Comparison of ENCODE assay signal across 16 cellular contexts in the genomic region with DNA sequence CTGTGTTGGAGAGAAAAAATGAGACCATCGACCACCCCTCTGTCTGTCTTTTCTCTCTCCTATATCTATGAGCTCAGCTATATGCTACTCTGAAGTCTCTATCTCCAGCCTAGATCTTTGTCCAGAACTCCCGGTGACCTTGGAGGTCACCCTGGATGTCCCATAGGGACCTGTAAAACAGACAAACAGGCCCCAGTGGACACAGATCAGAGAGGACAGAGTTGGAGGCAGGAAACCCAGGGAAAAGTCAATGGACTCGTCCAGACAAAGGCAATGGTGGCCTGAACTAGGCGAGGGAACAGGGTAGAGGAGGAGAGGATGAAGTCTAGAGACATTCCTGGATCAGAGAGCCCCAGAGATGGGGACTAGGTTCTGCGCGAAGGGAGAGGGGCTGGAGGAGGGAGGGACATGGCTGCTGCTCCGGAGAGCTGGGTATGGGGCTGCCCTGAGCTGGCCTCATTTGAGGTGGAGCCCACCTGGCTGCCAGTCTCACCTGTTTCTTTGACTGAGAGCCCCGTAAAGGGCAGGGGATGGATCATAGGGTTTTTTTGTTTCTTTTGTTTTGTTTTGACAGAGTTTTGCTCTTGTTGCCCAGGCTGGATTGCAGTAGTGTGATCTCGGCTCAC. TPM values are rescaled to one million over a fixed set of nuclear protein-coding genes. Genes with fewer than 3 reads are reported as not detected.
DNase-seq lines count a peak whose midpoint lies in the region; ATAC-seq, FAIRE-seq and TF ChIP-seq lines count a peak whose summit lies in the region.
"Had no signal": no experiment of that assay in that cellular context is flagged by ENCODE, and none has a peak within 500 bp of the region (broad histone marks: within the 10 kb centered on the region; RNA-seq: fewer than 3 reads in every experiment).

No MANE protein-coding gene starts in this region.

- no peak overlapping the region for H3K14ac ChIP-seq in IMR-90 (replicated peaks; ENCODE audit: low read depth, low read length)

- no peak overlapping the region for H3K4me2 ChIP-seq in IMR-90 (ENCODE audit: low read depth, low read length)

- H3K4me1 ChIP-seq in CD4-positive, CD25-positive, alpha-beta regulatory T cell (ENCODE audit: control insufficient read depth, insufficient read depth, low read length, poor library complexity, severe bottlenecking): peaks cover 5% of the 10 kb centered on the region
- H3K4me1 ChIP-seq in IMR-90 (ENCODE audit: control insufficient read depth, insufficient read depth, low read length): peaks cover 8% of the 10 kb centered on the region
- H3K4me1 ChIP-seq in naive thymus-derived CD4-positive, alpha-beta T cell (ENCODE audit: control insufficient read depth in 2 of 2, insufficient read depth in 2 of 2, low read length in 2 of 2): peaks cover 15 to 23% of the 10 kb centered on the region in 2 donors

- H3K36me3 Mint-ChIP-seq in CD4-positive, CD25-positive, alpha-beta regulatory T cell: no peaks in the 10 kb centered on the region
- no peaks in the 10 kb centered on the region for H3K36me3 Mint-ChIP-seq in naive thymus-derived CD4-positive, alpha-beta T cell
- no peaks in the 10 kb centered on the region for H3K36me3 Mint-ChIP-seq in stimulated activated memory B cell treated with anti-CD40 and anti-IgM and Interleukin-4, amounts not matched to agents 10 μg/mL and 1 μg/mL and 100 μg/mL, for 72 hours

- intact Hi-C loops in IMR-90 (cut with micrococcal nuclease): no loop called here
- intact Hi-C loops in naive thymus-derived CD4-positive, alpha-beta T cell (cut with micrococcal nuclease): no loop called here

- H3K9me3 ChIP-seq in CD4-positive, CD25-positive, alpha-beta regulatory T cell (ENCODE audit: control insufficient read depth in 2 of 2, low read length in 2 of 2): no peaks in the 10 kb centered on the region
- no peaks in the 10 kb centered on the region for H3K9me3 ChIP-seq in IMR-90 (ENCODE audit: control insufficient read depth, insufficient read depth, low read length)
- H3K9me3 ChIP-seq in naive thymus-derived CD4-positive, alpha-beta T cell (ENCODE audit: control insufficient read depth in 2 of 3, low read length in 3 of 3): no peaks in the 10 kb centered on the region

- dilution Hi-C loops in IMR-90 (cut with HindIII; ENCODE audit: low sequenced_read_pairs, unreplicated experiment): no loop called here

- TF ChIP-seq POLR2A in IMR-90 (IDR thresholded peaks at IDR 0.05; ENCODE audit: low read depth, low read length): no peak

- no peak overlapping the region for H3K56ac ChIP-seq in IMR-90 (ENCODE audit: extremely low read depth, insufficient read depth, low read length)

- FAIRE-seq in GM19239 (lab: Jason Lieb, UNC): no peak
- FAIRE-seq: D721Med had no signal

- no peak overlapping the region for H2BK5ac ChIP-seq in IMR-90 (ENCODE audit: low read depth, low read length, poor library complexity, severe bottlenecking)

- no peak overlapping the region for H3K4me3 Mint-ChIP-seq in CD4-positive, CD25-positive, alpha-beta regulatory T cell
- peak overlapping the region in 2 of 10 donors; percentile 10 to 61 for H3K4me3 Mint-ChIP-seq in naive thymus-derived CD4-positive, alpha-beta T cell
- no peak overlapping the region for H3K4me3 Mint-ChIP-seq in stimulated activated memory B cell treated with anti-CD40 and anti-IgM and Interleukin-4, amounts not matched to agents 10 μg/mL and 1 μg/mL and 100 μg/mL, for 72 hours

- no peak for TF ChIP-seq RAD21 in IMR-90 (IDR thresholded peaks at IDR 0.05; ENCODE audit: low read length)

- 71% methylated on average over 3 of the region's 9 CpGs; no CpG with 5 or more reads in 1 of the 2 experiments for WGBS in IMR-90 (ENCODE audit: extremely low coverage in 2 of 2, insufficient read length in 1 of 2), 2 experiments

- in situ Hi-C loops in IMR-90 (cut with MboI; ENCODE audit: low sequenced_read_pairs): no loop called here

- no peaks in the 10 kb centered on the region for H3K9me3 Mint-ChIP-seq in CD4-positive, CD25-positive, alpha-beta regulatory T cell
- H3K9me3 Mint-ChIP-seq in naive thymus-derived CD4-positive, alpha-beta T cell: peaks cover 0 to 2% (median 0%) of the 10 kb centered on the region in 11 donors
- no peaks in the 10 kb centered on the region for H3K9me3 Mint-ChIP-seq in stimulated activated memory B cell treated with anti-CD40 and anti-IgM and Interleukin-4, amounts not matched to agents 10 μg/mL and 1 μg/mL and 100 μg/mL, for 72 hours

- no peak overlapping the region for H4K8ac ChIP-seq in IMR-90 (ENCODE audit: low read depth in 2 of 2, low read length in 2 of 2)

- no peak overlapping the region for H2BK15ac ChIP-seq in IMR-90 (ENCODE audit: low read depth, low read length)

- H3K4me3 ChIP-seq in CD4-positive, CD25-positive, alpha-beta regulatory T cell (ENCODE audit: low read depth, low read length): no peak overlapping the region
- no peak overlapping the region for H3K4me3 ChIP-seq in IMR-90 (ENCODE audit: insufficient read depth, low read depth, low read length)
- no peak overlapping the region for H3K4me3 ChIP-seq in naive thymus-derived CD4-positive, alpha-beta T cell (ENCODE audit: low read length)

- peaks cover 0 to 10% of the 10 kb centered on the region in 2 experiments; a peak in 1 of 4 replicates for H3K79me1 ChIP-seq in IMR-90 (ENCODE audit: low read depth in 1 of 2, low read length in 2 of 2)

- H4K91ac ChIP-seq in IMR-90 (ENCODE audit: insufficient read depth, low read depth, low read length): no peak overlapping the region

- POLR2A ChIA-PET in IMR-90 (lab: Charles Lee; ENCODE audit: unreplicated experiment): no interaction called here
- POLR2A ChIA-PET in naive thymus-derived CD4-positive, alpha-beta T cell (lab: Charles Lee): interaction anchor here (0.6 to 2.5 kb wide), 5 partner anchors 10 to 303 kb away, joined by 3 to 33 read pairs (median 4); partner anchors contain the start of genes MARCKSL1 and ZBTB8OS

- no peak overlapping the region for H2AK5ac ChIP-seq in IMR-90 (ENCODE audit: low read depth, low read length)

- H3K4me1 Mint-ChIP-seq in CD4-positive, CD25-positive, alpha-beta regulatory T cell: peaks cover 0 to 57% (median 26%) of the 10 kb centered on the region in 4 donors
- peaks cover 44 to 62% (median 52%) of the 10 kb centered on the region in 7 donors for H3K4me1 Mint-ChIP-seq in naive thymus-derived CD4-positive, alpha-beta T cell
- peaks cover 28% of the 10 kb centered on the region for H3K4me1 Mint-ChIP-seq in stimulated activated memory B cell treated with anti-CD40 and anti-IgM and Interleukin-4, amounts not matched to agents 10 μg/mL and 1 μg/mL and 100 μg/mL, for 72 hours

- no peak overlapping the region for H3K27ac ChIP-seq in CD4-positive, CD25-positive, alpha-beta regulatory T cell (ENCODE audit: insufficient read depth, low read length, poor library complexity, severe bottlenecking)
- H3K27ac ChIP-seq in IMR-90 (ENCODE audit: insufficient read depth, low read length): no peak overlapping the region
- H3K27ac ChIP-seq in naive thymus-derived CD4-positive, alpha-beta T cell (ENCODE audit: low read depth, low read length): no peak overlapping the region
- H3K27ac ChIP-seq: HL-60 had no signal

- no peak overlapping the region for H3K9ac ChIP-seq in IMR-90 (ENCODE audit: low read depth, low read length)

- peak overlapping the region; percentile 59; the same call in 1 of the 2 replicates for H3K23ac ChIP-seq in IMR-90 (ENCODE audit: low read depth, low read length)

- BruUV-seq in IMR-90 (replicated peaks; lab: Mats Ljungman, UMichigan): no TSS peak

- ATAC-seq in CD4-positive, CD25-positive, alpha-beta regulatory T cell (ENCODE audit: low read depth in 2 of 2): no peak
- ATAC-seq in IMR-90 (ENCODE audit: low read depth): no peak
- no peak for ATAC-seq in naive thymus-derived CD4-positive, alpha-beta T cell
- ATAC-seq in stimulated activated memory B cell treated with anti-CD40 and anti-IgM and Interleukin-4, amounts not matched to agents 10 μg/mL and 1 μg/mL and 100 μg/mL, for 72 hours: no peak

- no peak overlapping the region for H2BK120ac ChIP-seq in IMR-90 (ENCODE audit: low read depth, low read length)

- no peaks in the 10 kb centered on the region for H3K27me3 Mint-ChIP-seq in CD4-positive, CD25-positive, alpha-beta regulatory T cell
- peaks cover 0 to 13% (median 0%) of the 10 kb centered on the region in 5 donors for H3K27me3 Mint-ChIP-seq in naive thymus-derived CD4-positive, alpha-beta T cell
- H3K27me3 Mint-ChIP-seq in stimulated activated memory B cell treated with anti-CD40 and anti-IgM and Interleukin-4, amounts not matched to agents 10 μg/mL and 1 μg/mL and 100 μg/mL, for 72 hours: no peaks in the 10 kb centered on the region

- no peak for TF ChIP-seq CTCF in IMR-90 (conservative IDR thresholded peaks at IDR 0.05; ENCODE audit: low read depth, low read length)

- no peak overlapping the region for H3K4ac ChIP-seq in IMR-90 (ENCODE audit: low read depth, low read length)

- H4K20me1 ChIP-seq in IMR-90 (ENCODE audit: insufficient read depth, low read length): no peaks in the 10 kb centered on the region

- H2AFZ ChIP-seq in IMR-90 (replicated peaks; ENCODE audit: low read length, poor library complexity): no peak overlapping the region

- no peak overlapping the region for H2BK20ac ChIP-seq in IMR-90 (ENCODE audit: low read depth, low read length)

- no peaks in the 10 kb centered on the region for H3K27me3 ChIP-seq in CD4-positive, CD25-positive, alpha-beta regulatory T cell (ENCODE audit: control insufficient read depth, insufficient read depth, low read length)
- H3K27me3 ChIP-seq in IMR-90 (ENCODE audit: control insufficient read depth, insufficient read depth, low read length): no peaks in the 10 kb centered on the region
- H3K27me3 ChIP-seq in naive thymus-derived CD4-positive, alpha-beta T cell (ENCODE audit: control insufficient read depth in 2 of 2, insufficient read depth in 2 of 2, low read length in 2 of 2): no peaks in the 10 kb centered on the region

- no peak for DNase-seq in CD4-positive, CD25-positive, alpha-beta regulatory T cell
- no peak for DNase-seq in IMR-90
- no peak for DNase-seq in naive thymus-derived CD4-positive, alpha-beta T cell
- DNase-seq in cerebellum (ENCODE audit: low spot score): no peak
- no peak for DNase-seq in GM19239 (ENCODE audit: insufficient read length, low spot score)
- DNase-seq in NCI-H345 (lab: John Stamatoyannopoulos, UW): no peak
- DNase-seq: DMS79, HCEC 1CT, KG1, NCI-H1436 treated with DMSO at 0.1 percent for 48 hours, NCI-H2029 treated with DMSO at 0.1 percent for 48 hours, NCI-H510A treated with DMSO at 0.1 percent for 48 hours, NCI-H82 had no signal

- CTCF ChIA-PET in IMR-90 (lab: Yijun Ruan, JAX): no interaction called here
- CTCF ChIA-PET in naive thymus-derived CD4-positive, alpha-beta T cell (lab: Charles Lee): interaction anchor here (0.6 to 0.8 kb wide), 2 partner anchors 59 to 146 kb away, joined by 3 to 4 read pairs; no protein-coding TSS in a partner anchor

- H3K9me1 ChIP-seq in IMR-90 (ENCODE audit: insufficient read depth, low read length): no peaks in the 10 kb centered on the region; the same call in none of the 2 replicates

- peak overlapping the region; percentile 24 for H2AK9ac ChIP-seq in IMR-90 (replicated peaks; ENCODE audit: low read depth, low read length, poor library complexity)

- no peaks in the 10 kb centered on the region for H3K36me3 ChIP-seq in CD4-positive, CD25-positive, alpha-beta regulatory T cell (ENCODE audit: control insufficient read depth, insufficient read depth, low read length)
- no peaks in the 10 kb centered on the region for H3K36me3 ChIP-seq in IMR-90 (ENCODE audit: control insufficient read depth, insufficient read depth, low read length)
- H3K36me3 ChIP-seq in naive thymus-derived CD4-positive, alpha-beta T cell (ENCODE audit: control insufficient read depth in 2 of 3, insufficient read depth in 3 of 3, low read length in 3 of 3): no peaks in the 10 kb centered on the region

- H3K27ac Mint-ChIP-seq in CD4-positive, CD25-positive, alpha-beta regulatory T cell: peak overlapping the region in 2 of 3 donors; percentile 66 to 77
- H3K27ac Mint-ChIP-seq in naive thymus-derived CD4-positive, alpha-beta T cell: peak overlapping the region in 5 of 9 donors; percentile 11 to 41 (median 34)
- peak overlapping the region; percentile 15 for H3K27ac Mint-ChIP-seq in stimulated activated memory B cell treated with anti-CD40 and anti-IgM and Interleukin-4, amounts not matched to agents 10 μg/mL and 1 μg/mL and 100 μg/mL, for 72 hours

- no peak overlapping the region for H4K5ac ChIP-seq in IMR-90 (ENCODE audit: low read depth, low read length)

- no peak overlapping the region for H3K18ac ChIP-seq in IMR-90 (ENCODE audit: low read depth, low read length)

RNA-seq across cellular contexts. Expression of gene MARCKSL1, which starts 10.6 kb away (rescaled TPM):
- 27.5 TPM for total RNA-seq in CD4-positive, CD25-positive, alpha-beta regulatory T cell
- 10 to 100 TPM; 34.4 to 59.4 (median 48.7) TPM for polyA plus RNA-seq in CD4-positive, CD25-positive, alpha-beta regulatory T cell
- total RNA-seq in IMR-90 (2012; rRNA removed) (34.7 and 37.5 TPM in 2 replicates), cerebellum (164 TPM)
- polyA plus RNA-seq in IMR-90 (2012; rRNA removed): 199 and 218 TPM in 2 replicates
- 217 and 260 TPM in 2 replicates for polyA plus RNA-seq in IMR-90 (2012; cell fraction: cytosol; rRNA removed)
- 68.1 and 74.1 TPM in 2 replicates for polyA plus RNA-seq in IMR-90 (2012; cell fraction: nucleus; rRNA removed; ENCODE audit: low replicate concordance)
- total RNA-seq in naive thymus-derived CD4-positive, alpha-beta T cell: 10 to 100 TPM; 22.2 to 70.2 (median 41.7) TPM
- polyA plus RNA-seq in naive thymus-derived CD4-positive, alpha-beta T cell: 100 to 1,000 TPM; 175 to 222 TPM

RNA-seq across cellular contexts. Expression of gene FAM229A, which starts 15.6 kb away (rescaled TPM):
- 43.2 TPM for total RNA-seq in CD4-positive, CD25-positive, alpha-beta regulatory T cell
- polyA plus RNA-seq in CD4-positive, CD25-positive, alpha-beta regulatory T cell: under 1 TPM in 2 of 4 donors, not detected in 2; 0.14 to 0.31 TPM
- total RNA-seq in IMR-90 (2012; rRNA removed) (0.28 and 0.36 TPM in 2 replicates), cerebellum (3.2 TPM)
- polyA plus RNA-seq in IMR-90 (2012; rRNA removed): 3.9 and 4.3 TPM in 2 replicates
- 0.64 and 1.4 TPM in 2 replicates for polyA plus RNA-seq in IMR-90 (2012; cell fraction: cytosol; rRNA removed)
- polyA plus RNA-seq in IMR-90 (2012; cell fraction: nucleus; rRNA removed; ENCODE audit: low replicate concordance): 73.8 and 94.1 TPM in 2 replicates
- total RNA-seq in naive thymus-derived CD4-positive, alpha-beta T cell: 10 to 100 TPM; 11.9 to 37.6 (median 27.7) TPM
- 1 to 10 TPM in 1 of 2 donors, under 1 TPM in 1; 0.32 to 2.5 TPM for polyA plus RNA-seq in naive thymus-derived CD4-positive, alpha-beta T cell

RNA-seq across cellular contexts. Expression of gene TSSK3, which starts 15.7 kb away (rescaled TPM):
- total RNA-seq in CD4-positive, CD25-positive, alpha-beta regulatory T cell: 0.76 TPM
- 1 to 10 TPM in 2 of 4 donors, not detected in 2; 1.1 to 1.9 TPM for polyA plus RNA-seq in CD4-positive, CD25-positive, alpha-beta regulatory T cell
- total RNA-seq in IMR-90 (2012; rRNA removed): not detected in 2 replicates
- polyA plus RNA-seq in IMR-90 (2012; rRNA removed): 0.24 and 0.96 TPM in 2 replicates
- 0.15 TPM in 1 of 2 replicates, not detected in the other for polyA plus RNA-seq in IMR-90 (2012; cell fraction: cytosol; rRNA removed)
- 1.7 and 2.9 TPM in 2 replicates for polyA plus RNA-seq in IMR-90 (2012; cell fraction: nucleus; rRNA removed; ENCODE audit: low replicate concordance)
- total RNA-seq in naive thymus-derived CD4-positive, alpha-beta T cell: 1 to 10 TPM in 4 of 5 experiments, under 1 TPM in 1; 0.77 to 7.2 (median 2.7) TPM
- polyA plus RNA-seq in naive thymus-derived CD4-positive, alpha-beta T cell: 1 to 10 TPM in 1 of 2 donors, under 1 TPM in 1; 0.50 to 3.2 TPM
- 1.8 TPM for total RNA-seq in cerebellum

RNA-seq across cellular contexts. Expression of gene BSDC1, which starts 47.6 kb away (rescaled TPM):
- 198 TPM for total RNA-seq in CD4-positive, CD25-positive, alpha-beta regulatory T cell
- 10 to 100 TPM; 27.3 to 45.4 (median 40.1) TPM for polyA plus RNA-seq in CD4-positive, CD25-positive, alpha-beta regulatory T cell
- total RNA-seq in IMR-90 (2012; rRNA removed) (50.8 and 60.4 TPM in 2 replicates), cerebellum (58.3 TPM)
- polyA plus RNA-seq in IMR-90 (2012; rRNA removed): 50.4 and 56.8 TPM in 2 replicates
- polyA plus RNA-seq in IMR-90 (2012; cell fraction: cytosol; rRNA removed): 31.5 and 48.4 TPM in 2 replicates
- 81.3 and 110 TPM in 2 replicates for polyA plus RNA-seq in IMR-90 (2012; cell fraction: nucleus; rRNA removed; ENCODE audit: low replicate concordance)
- 100 to 1,000 TPM in 4 of 5 experiments, 10 to 100 TPM in 1; 51.7 to 186 (median 121) TPM for total RNA-seq in naive thymus-derived CD4-positive, alpha-beta T cell
- 10 to 100 TPM; 37.6 to 54.9 TPM for polyA plus RNA-seq in naive thymus-derived CD4-positive, alpha-beta T cell

RNA-seq across cellular contexts. Expression of gene HDAC1, which starts 54.8 kb away (rescaled TPM):
- 98.2 TPM for total RNA-seq in CD4-positive, CD25-positive, alpha-beta regulatory T cell
- 100 to 1,000 TPM; 132 to 150 (median 147) TPM for polyA plus RNA-seq in CD4-positive, CD25-positive, alpha-beta regulatory T cell
- total RNA-seq in IMR-90 (2012; rRNA removed): 88.9 and 95.5 TPM in 2 replicates
- polyA plus RNA-seq in IMR-90 (2012; rRNA removed): 131 and 139 TPM in 2 replicates
- polyA plus RNA-seq in IMR-90 (2012; cell fraction: cytosol; rRNA removed): 61.2 and 72.2 TPM in 2 replicates
- polyA plus RNA-seq in IMR-90 (2012; cell fraction: nucleus; rRNA removed; ENCODE audit: low replicate concordance): 148 and 372 TPM in 2 replicates
- total RNA-seq in naive thymus-derived CD4-positive, alpha-beta T cell: 100 to 1,000 TPM in 4 of 5 experiments, 10 to 100 TPM in 1; 81.8 to 205 (median 174) TPM
- polyA plus RNA-seq in naive thymus-derived CD4-positive, alpha-beta T cell: 100 to 1,000 TPM; 170 to 209 TPM
- total RNA-seq in cerebellum: 21.2 TPM

Comparison
In these comparisons a context has a peak if more than half of its experiments do, and no peak if none do; other contexts are left out.
1. H3K27ac Mint-ChIP-seq: peak in every context shown above with its lines; median percentile 72 in CD4-positive, CD25-positive, alpha-beta regulatory T cell; 34 in naive thymus-derived CD4-positive, alpha-beta T cell; 15 in stimulated activated memory B cell treated with anti-CD40 and anti-IgM and Interleukin-4, amounts not matched to agents 10 μg/mL and 1 μg/mL and 100 μg/mL, for 72 hours.